18 cellular contexts compared by ENCODE assay signal in genomic region chr2:85037622-85038021, GRCh38.
DNase-seq lines count a peak whose midpoint lies in the region; ATAC-seq lines count a peak whose summit lies in the region.
"Had no signal": no experiment of that assay in that cellular context is flagged by ENCODE, and none has a peak within 500 bp of the region (broad histone marks: within the 10 kb centered on the region; RNA-seq: fewer than 3 reads in every experiment).

No MANE protein-coding gene starts in this region.

- no peaks in the 10 kb centered on the region for H3K27me3 ChIP-seq in Karpas-422 (ENCODE audit: low read length)

- H3K9me3 ChIP-seq in Karpas-422 (ENCODE audit: low read length): no peaks in the 10 kb centered on the region
- H3K9me3 ChIP-seq: A549, HAP-1 had no signal

- no peak overlapping the region for H2AFZ ChIP-seq in Karpas-422 (ENCODE audit: low read length)

- no peaks in the 10 kb centered on the region for H3K9me3 Mint-ChIP-seq in activated naive CD8-positive, alpha-beta T cell (ENCODE audit: low read depth)
- no peaks in the 10 kb centered on the region for H3K9me3 Mint-ChIP-seq in activated naive CD8-positive, alpha-beta T cell treated with anti-CD3 and anti-CD28 coated beads for 36 hours
- no peaks in the 10 kb centered on the region for H3K9me3 Mint-ChIP-seq in central memory CD8-positive, alpha-beta T cell
- H3K9me3 Mint-ChIP-seq: CD4-positive, alpha-beta memory T cell had no signal

- no peaks in the 10 kb centered on the region for H3K9me2 ChIP-seq in Karpas-422 (replicated peaks; ENCODE audit: insufficient read depth, low read length)

- peaks cover 28% of the 10 kb centered on the region for H3K4me1 ChIP-seq in Karpas-422 (ENCODE audit: low read length)
- H3K4me1 ChIP-seq: HAP-1 had no signal

- peaks cover 15% of the 10 kb centered on the region for H3K4me1 Mint-ChIP-seq in activated naive CD8-positive, alpha-beta T cell (ENCODE audit: low read depth)
- peaks cover 6% of the 10 kb centered on the region for H3K4me1 Mint-ChIP-seq in activated naive CD8-positive, alpha-beta T cell treated with anti-CD3 and anti-CD28 coated beads for 36 hours
- peaks cover 41% of the 10 kb centered on the region for H3K4me1 Mint-ChIP-seq in central memory CD8-positive, alpha-beta T cell

- H3K36me3 ChIP-seq in Karpas-422 (ENCODE audit: insufficient read depth, low read length): peaks cover 41% of the 10 kb centered on the region; the same call in 1 of the 2 replicates

- 0 out of 2 replicates have a peak, but pooled peaks cover 5% of the 10 kb centered on the region for H4K20me1 ChIP-seq in Karpas-422 (ENCODE audit: insufficient read depth, low read depth, low read length)

- H3K27me3 Mint-ChIP-seq in activated naive CD8-positive, alpha-beta T cell: no peaks in the 10 kb centered on the region
- H3K27me3 Mint-ChIP-seq in activated naive CD8-positive, alpha-beta T cell treated with anti-CD3 and anti-CD28 coated beads for 36 hours: no peaks in the 10 kb centered on the region
- no peaks in the 10 kb centered on the region for H3K27me3 Mint-ChIP-seq in central memory CD8-positive, alpha-beta T cell
- H3K27me3 Mint-ChIP-seq: CD4-positive, alpha-beta memory T cell had no signal

- no peak overlapping the region for H3K4me3 ChIP-seq in Karpas-422 (ENCODE audit: low read length)
- H3K4me3 ChIP-seq: A549, HAP-1 had no signal

- H3K36me3 Mint-ChIP-seq in activated naive CD8-positive, alpha-beta T cell: peaks cover 20% of the 10 kb centered on the region
- peaks cover 29% of the 10 kb centered on the region for H3K36me3 Mint-ChIP-seq in activated naive CD8-positive, alpha-beta T cell treated with anti-CD3 and anti-CD28 coated beads for 36 hours
- H3K36me3 Mint-ChIP-seq in central memory CD8-positive, alpha-beta T cell (ENCODE audit: insufficient read depth): peaks cover 48% of the 10 kb centered on the region

- no peak overlapping the region for H3K9ac ChIP-seq in Karpas-422 (ENCODE audit: low read length)

- DNase-seq in activated naive CD8-positive, alpha-beta T cell treated with anti-CD3 and anti-CD28 coated beads for 36 hours: no peak
- DNase-seq in Karpas-422 (no peak), left lobe of liver (ENCODE audit: low spot score) (no peak), SK-N-DZ (ENCODE audit: low spot score) (no peak), HuH-7 (ENCODE audit: low spot score) (no peak), DMS153 treated with DMSO at 0.1 percent for 48 hours (lab: John Stamatoyannopoulos, UW; ENCODE audit: unreplicated experiment) (no peak)
- no peak for DNase-seq in central memory CD8-positive, alpha-beta T cell (ENCODE audit: low spot score in 2 of 2)
- DNase-seq: AML-193; CD4-positive, alpha-beta memory T cell; DMS53; DND-41; EL; IMR-90 had no signal

- no peak overlapping the region for H3K27ac ChIP-seq in Karpas-422 (ENCODE audit: low read length)
- H3K27ac ChIP-seq: 22Rv1, A549, C4-2B had no signal

- H3K4me2 ChIP-seq in Karpas-422 (ENCODE audit: low read depth, low read length, poor library complexity, severe bottlenecking): peak overlapping the region; percentile 5
- H3K4me2 ChIP-seq: A549 had no signal

- ATAC-seq in central memory CD8-positive, alpha-beta T cell (replicated peaks; ENCODE audit: extremely low read depth, poor library complexity, severe bottlenecking): no peak
- peak; percentile 81 for ATAC-seq in left lobe of liver
- ATAC-seq: A549 had no signal

- H3K79me2 ChIP-seq in Karpas-422 (ENCODE audit: low read length): peaks cover 90% of the 10 kb centered on the region

- no peak overlapping the region for H3K4me3 Mint-ChIP-seq in activated naive CD8-positive, alpha-beta T cell
- H3K4me3 Mint-ChIP-seq in activated naive CD8-positive, alpha-beta T cell treated with anti-CD3 and anti-CD28 coated beads for 36 hours: no peak overlapping the region
- H3K4me3 Mint-ChIP-seq in central memory CD8-positive, alpha-beta T cell: no peak overlapping the region
- H3K4me3 Mint-ChIP-seq: CD4-positive, alpha-beta memory T cell had no signal

- peak overlapping the region; percentile 61 for H3K27ac Mint-ChIP-seq in activated naive CD8-positive, alpha-beta T cell
- no peak overlapping the region for H3K27ac Mint-ChIP-seq in activated naive CD8-positive, alpha-beta T cell treated with anti-CD3 and anti-CD28 coated beads for 36 hours
- peak overlapping the region; percentile 41 for H3K27ac Mint-ChIP-seq in central memory CD8-positive, alpha-beta T cell (ENCODE audit: low read depth)
